In genomic region chr11:86718553-86718952, GRCh38 we compare ENCODE assay signal across 22 cellular contexts. TPM values are rescaled to one million over a fixed set of nuclear protein-coding genes. Genes with fewer than 3 reads are reported as not detected.
DNase-seq lines count a peak whose midpoint lies in the region; ATAC-seq, FAIRE-seq and TF ChIP-seq lines count a peak whose summit lies in the region.
"Had no signal": no experiment of that assay in that cellular context is flagged by ENCODE, and none has a peak within 500 bp of the region (broad histone marks: within the 10 kb centered on the region; RNA-seq: fewer than 3 reads in every experiment).

No MANE protein-coding gene starts in this region.

- H3K27me3 ChIP-seq in breast epithelium, result no peaks in the 10 kb centered on the region

- H3K4me1 Mint-ChIP-seq in MCF 10A (ENCODE audit: insufficient read depth, unreplicated experiment) (peaks cover 35% of the 10 kb centered on the region), mesothelial cell of epicardium (peaks cover 39% of the 10 kb centered on the region)

- H3K27me3 Mint-ChIP-seq in MCF 10A (ENCODE audit: insufficient read depth, unreplicated experiment) (no peaks in the 10 kb centered on the region), mesothelial cell of epicardium (ENCODE audit: low read depth) (no peaks in the 10 kb centered on the region)

- peaks cover 0 to 16% of the 10 kb centered on the region in 2 donors for H3K9me3 ChIP-seq in breast epithelium

- DNase-seq in MCF 10A (ENCODE audit: unreplicated experiment), result no peak
- no peak for DNase-seq in breast epithelium (ENCODE audit: low spot score in 2 of 2)
- peak; percentile 56 for DNase-seq in epithelial cell of esophagus (ENCODE audit: low read depth)
- no peak for DNase-seq in mesothelial cell of epicardium (ENCODE audit: low spot score in 2 of 2, unreplicated experiment in 2 of 2)
- DNase-seq in GM12891 (ENCODE audit: insufficient read length, low spot score), result no peak
- no peak for DNase-seq in NCI-H2227 (lab: John Stamatoyannopoulos, UW; ENCODE audit: unreplicated experiment)
- DNase-seq: 8988T, GDM1, H7, KG1, NCI-H1105, NCI-H1694 treated with DMSO at 0.1 percent for 48 hours, NCI-H2081 treated with DMSO at 0.1 percent for 48 hours, NCI-H2171 treated with DMSO at 0.1 percent for 48 hours, NCI-H446 treated with DMSO at 0.1 percent for 48 hours, NCI-H526 treated with DMSO at 0.1 percent for 48 hours, OCI-M1, SHP77 had no signal

- POLR2A ChIA-PET in MCF 10A (lab: Yijun Ruan, JAX), result interaction anchor here (0.9 to 2.2 kb wide), 4 partner anchors 8 to 23 kb away, joined by 3 to 9 read pairs (median 4); no protein-coding TSS in a partner anchor

- intact Hi-C loops in MCF 10A (cut with micrococcal nuclease), result no loop called here
- intact Hi-C loops in breast epithelium (cut with DNase I; ENCODE audit: low total_unique reads), result no loop called here

- no peak overlapping the region for H3K27ac ChIP-seq in breast epithelium
- H3K27ac ChIP-seq: C4-2B had no signal

- H3K4me3 ChIP-seq in breast epithelium (no peak overlapping the region), epithelial cell of esophagus (ENCODE audit: low read length) (no peak overlapping the region)

- H3K36me3 Mint-ChIP-seq in MCF 10A (ENCODE audit: insufficient read depth, unreplicated experiment) (no peaks in the 10 kb centered on the region), mesothelial cell of epicardium (peaks cover 16% of the 10 kb centered on the region)

- H3K4me3 Mint-ChIP-seq in MCF 10A (ENCODE audit: unreplicated experiment) (no peak overlapping the region), mesothelial cell of epicardium (no peak overlapping the region)

- CTCF ChIA-PET in MCF 10A (lab: Yijun Ruan, JAX), result interaction anchor here (1.2 to 1.4 kb wide), 2 partner anchors 9 to 110 kb away, joined by 3 read pairs; no protein-coding TSS in a partner anchor

- no TSS peak for BruUV-seq in MCF 10A (replicated peaks; lab: Mats Ljungman, UMichigan)

- peaks cover 26% of the 10 kb centered on the region for H3K9me3 Mint-ChIP-seq in MCF 10A (ENCODE audit: unreplicated experiment)
- peaks cover 26% of the 10 kb centered on the region for H3K9me3 Mint-ChIP-seq in mesothelial cell of epicardium

- no peaks in the 10 kb centered on the region for H3K36me3 ChIP-seq in breast epithelium

- no peak for TF ChIP-seq POLR2A in breast epithelium (IDR thresholded peaks at IDR 0.05)
- no peak for TF ChIP-seq POLR2A in GM12891 (IDR thresholded peaks at IDR 0.05; ENCODE audit: low read depth, low read length)

- no peak for TF ChIP-seq CTCF in MCF 10A (IDR thresholded peaks at IDR 0.05; ENCODE audit: unreplicated experiment)
- TF ChIP-seq CTCF in breast epithelium (IDR thresholded peaks at IDR 0.05), result no peak
- no peak for TF ChIP-seq CTCF in epithelial cell of esophagus (IDR thresholded peaks at IDR 0.05; ENCODE audit: insufficient read depth, low read depth, low read length, missing control alignments)
- TF ChIP-seq CTCF in mesothelial cell of epicardium (IDR thresholded peaks at IDR 0.05; ENCODE audit: unreplicated experiment), result no peak

- FAIRE-seq in GM12891 (lab: Jason Lieb, UNC), result no peak
- FAIRE-seq: D721Med had no signal

- H3K27ac Mint-ChIP-seq in MCF 10A (ENCODE audit: low read depth, unreplicated experiment) (peak overlapping the region; percentile 76), mesothelial cell of epicardium (peak overlapping the region; percentile 93)

- no peak for ATAC-seq in activated CD4-positive, CD25-positive, alpha-beta regulatory T cell treated with anti-CD3 and anti-CD28 coated beads, Interleukin-2, amount 50 U/mL, for 24 hours
- ATAC-seq in GM18870 (IDR thresholded peaks at IDR 0.05; ENCODE audit: unreplicated experiment), result no peak

- H3K4me1 ChIP-seq in breast epithelium, result no peaks in the 10 kb centered on the region

TF ChIP-seq in GM12891, 5 proteins besides CTCF, POLR2A, EP300 and RAD21:
- no peak for TF ChIP-seq PAX5 (IDR thresholded peaks at IDR 0.05; ENCODE audit: insufficient read depth, low read length, severe bottlenecking)
- no peak for TF ChIP-seq POU2F2 (IDR thresholded peaks at IDR 0.05; ENCODE audit: low read depth, low read length)
- TF ChIP-seq POLR2AphosphoS5 (IDR thresholded peaks at IDR 0.05; ENCODE audit: low read depth, low read length), result no peak
- no peak for TF ChIP-seq SPI1 (IDR thresholded peaks at IDR 0.05; ENCODE audit: low read depth, low read length)
- TF ChIP-seq TAF1 (IDR thresholded peaks at IDR 0.05; ENCODE audit: low read depth, low read length), result no peak

RNA-seq across cellular contexts. Expression of gene ME3, which starts 46.1 kb away (rescaled TPM):
- 0.49 TPM in 1 of 2 replicates, not detected in the other for total RNA-seq in MCF 10A (2022)
- 10 to 100 TPM; 53.0 to 68.5 (median 56.3) TPM for total RNA-seq in breast epithelium
- total RNA-seq in mesothelial cell of epicardium, result 8.4 to 11.8 TPM (median 9.9 TPM) in 3 replicates
- polyA plus RNA-seq in GM12891 (2012; ENCODE audit: low read depth, missing spikeins), result 0.68 TPM
